Comparison of ENCODE assay signal across 10 cellular contexts in the genomic region with DNA sequence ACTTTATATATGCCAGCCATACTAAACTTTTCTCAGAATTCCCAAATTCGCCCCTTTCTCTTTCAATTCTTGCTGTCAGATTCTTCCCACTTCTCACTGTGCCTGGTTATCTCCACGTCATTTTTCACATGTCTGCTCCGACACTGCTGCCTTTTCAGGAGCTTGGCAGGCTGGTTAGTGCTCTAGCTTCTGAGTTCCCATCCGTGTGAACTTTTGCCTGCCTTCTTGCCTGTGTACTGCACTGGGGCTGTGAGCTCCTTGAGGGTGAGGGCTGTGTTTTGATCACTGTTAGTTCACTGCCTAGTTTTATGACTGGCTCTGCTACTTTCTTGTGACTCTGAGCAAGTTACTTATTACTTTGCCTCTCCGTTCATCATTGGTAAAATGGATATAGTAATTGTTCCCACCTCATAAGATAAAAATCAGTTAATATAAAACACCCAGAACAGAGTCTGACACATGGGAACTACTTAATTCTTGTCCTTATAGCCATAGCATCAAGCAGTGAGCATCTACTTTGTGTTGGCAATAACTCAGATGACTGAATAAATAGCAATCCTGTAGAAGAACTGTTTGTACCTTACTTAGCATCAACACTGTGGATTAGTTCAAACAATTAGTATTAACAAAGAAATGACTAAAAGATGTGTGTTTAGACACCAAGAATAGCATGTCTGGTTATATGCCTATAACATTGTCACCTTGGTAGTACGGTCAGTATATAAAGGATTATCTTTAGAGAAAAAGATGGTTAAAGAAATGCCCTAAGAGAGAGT. TPM values are rescaled to one million over a fixed set of nuclear protein-coding genes. Genes with fewer than 3 reads are reported as not detected.
A peak's percentile ranks its signal among the peaks of the same experiment; 100 is the strongest.
DNase-seq lines count a peak whose midpoint lies in the region; ATAC-seq and TF ChIP-seq lines count a peak whose summit lies in the region.
"Had no signal": no experiment of that assay in that cellular context is flagged by ENCODE, and none has a peak within 500 bp of the region (broad histone marks: within the 10 kb centered on the region; RNA-seq: fewer than 3 reads in every experiment).

No MANE protein-coding gene starts in this region.

- no peak for DNase-seq in T-helper 2 cell treated with Interferon-gamma antibody and Interleukin-4, amounts not matched to agents 5 μg/mL and 100 μg/mL, for 36 hours (ENCODE audit: low spot score)
- DNase-seq in T-helper 2 cell (no peak), iris pigment epithelial cell (ENCODE audit: low read depth) (peak; percentile 74), NCI-H128 (lab: John Stamatoyannopoulos, UW; ENCODE audit: unreplicated experiment) (no peak)
- DNase-seq: NCI-H2029 treated with DMSO at 0.1 percent for 48 hours had no signal

- H3K4me1 ChIP-seq in stomach smooth muscle (ENCODE audit: control insufficient read depth, insufficient read depth, low read length): peaks cover 4% of the 10 kb centered on the region

- no peaks in the 10 kb centered on the region for H3K9me3 ChIP-seq in stomach smooth muscle (ENCODE audit: control insufficient read depth in 2 of 2, low read length in 2 of 2)

- H3K27ac ChIP-seq in stomach smooth muscle (ENCODE audit: low read length): peak overlapping the region; percentile 64
- H3K27ac ChIP-seq: VCaP had no signal

- H3K4me1 Mint-ChIP-seq in T-helper 2 cell treated with Interferon-gamma antibody and Interleukin-4, amounts not matched to agents 5 μg/mL and 100 μg/mL, for 36 hours (ENCODE audit: low read depth): peaks cover 63% of the 10 kb centered on the region
- peaks cover 37% of the 10 kb centered on the region for H3K4me1 Mint-ChIP-seq in brain

- H3K4me3 Mint-ChIP-seq in T-helper 2 cell treated with Interferon-gamma antibody and Interleukin-4, amounts not matched to agents 5 μg/mL and 100 μg/mL, for 36 hours: peak overlapping the region; percentile 21
- H3K4me3 Mint-ChIP-seq in brain: peak overlapping the region in 1 of 5 experiments; percentile 47

- peak overlapping the region in 1 of 2 donors; percentile 37 for H3K9ac ChIP-seq in stomach smooth muscle (ENCODE audit: low read length in 2 of 2)

- peak overlapping the region in 1 of 2 donors; percentile 24 for H3K4me3 ChIP-seq in stomach smooth muscle (ENCODE audit: low read length in 2 of 2)

- TF ChIP-seq CTCF in brain (conservative IDR thresholded peaks at IDR 0.05): no peak

- H3K9me3 Mint-ChIP-seq in T-helper 2 cell treated with Interferon-gamma antibody and Interleukin-4, amounts not matched to agents 5 μg/mL and 100 μg/mL, for 36 hours: no peaks in the 10 kb centered on the region
- no peaks in the 10 kb centered on the region for H3K9me3 Mint-ChIP-seq in brain

- H3K27me3 Mint-ChIP-seq in T-helper 2 cell treated with Interferon-gamma antibody and Interleukin-4, amounts not matched to agents 5 μg/mL and 100 μg/mL, for 36 hours (ENCODE audit: low read depth): no peaks in the 10 kb centered on the region
- H3K27me3 Mint-ChIP-seq in brain: no peaks in the 10 kb centered on the region

- ATAC-seq in GM19035 (IDR thresholded peaks at IDR 0.05; ENCODE audit: unreplicated experiment) (no peak), GM18520 (IDR thresholded peaks at IDR 0.05; ENCODE audit: unreplicated experiment) (no peak)

- no peaks in the 10 kb centered on the region for H3K27me3 ChIP-seq in stomach smooth muscle (ENCODE audit: control insufficient read depth in 1 of 2, insufficient read depth in 2 of 2, low read length in 2 of 2)

- H3K36me3 Mint-ChIP-seq in T-helper 2 cell treated with Interferon-gamma antibody and Interleukin-4, amounts not matched to agents 5 μg/mL and 100 μg/mL, for 36 hours (ENCODE audit: low read depth): peaks cover 70% of the 10 kb centered on the region
- peaks cover 36% of the 10 kb centered on the region for H3K36me3 Mint-ChIP-seq in brain

- peaks cover 35 to 44% of the 10 kb centered on the region in 2 donors for H3K36me3 ChIP-seq in stomach smooth muscle (ENCODE audit: control insufficient read depth in 2 of 2, insufficient read depth in 2 of 2, low read length in 2 of 2)

- peak overlapping the region; percentile 66 for H3K27ac Mint-ChIP-seq in T-helper 2 cell treated with Interferon-gamma antibody and Interleukin-4, amounts not matched to agents 5 μg/mL and 100 μg/mL, for 36 hours
- peak overlapping the region in 3 of 5 experiments; percentile 5 to 65 (median 46) for H3K27ac Mint-ChIP-seq in brain

RNA-seq across cellular contexts. Expression of a gene that starts 5.5 kb away (rescaled TPM):
- 109 TPM for polyA plus RNA-seq in brain (ENCODE audit: insufficient read depth, low read depth, low replicate concordance)

RNA-seq across cellular contexts. Expression of a gene that starts 8.8 kb away (rescaled TPM):
- polyA plus RNA-seq in brain (ENCODE audit: insufficient read depth, low read depth, low replicate concordance): 23.9 TPM

RNA-seq across cellular contexts. Expression of a gene that starts 28.0 kb away (rescaled TPM):
- polyA plus RNA-seq in brain (ENCODE audit: insufficient read depth, low read depth, low replicate concordance): 1.2 TPM
